In the genomic region with DNA sequence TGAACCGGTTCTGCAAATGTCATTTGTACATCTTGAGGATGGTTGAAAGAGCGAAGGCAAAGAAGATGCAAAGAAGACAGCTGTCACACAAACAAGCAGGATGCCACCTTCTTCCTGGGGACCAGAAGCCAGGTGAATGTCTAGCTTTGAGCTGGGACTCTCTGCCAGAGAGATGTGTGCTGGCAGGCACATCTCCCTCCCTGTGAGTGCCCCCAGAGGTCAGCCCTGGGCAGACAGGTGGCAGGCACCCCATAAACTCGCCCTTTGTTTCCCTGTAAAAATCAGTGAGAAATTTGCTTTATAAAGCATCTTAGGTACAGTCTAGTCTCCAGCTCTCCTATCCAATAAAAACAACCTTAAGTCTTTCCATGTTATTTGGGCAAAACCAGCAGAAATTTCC, we compare ENCODE assay signal across 25 cellular contexts. TPM values are rescaled to one million over a fixed set of nuclear protein-coding genes. Genes with fewer than 3 reads are reported as not detected.
"Had no signal": no experiment of that assay in that cellular context is flagged by ENCODE, and none has a peak within 500 bp of the region (broad histone marks: within the 10 kb centered on the region; RNA-seq: fewer than 3 reads in every experiment).

No MANE protein-coding gene starts in this region.

- H3K27ac ChIP-seq: RWPE1, SJCRH30 had no signal

- ATAC-seq: Panc1, PC-3, SK-N-SH treated with all-trans-retinoic acid at 6 μM for 48 hours had no signal

- H3K4me1 ChIP-seq: SJCRH30 had no signal

- H3K9me3 ChIP-seq: SJCRH30 had no signal

- DNase-seq: KBM-7; MV-4-11; NCI-H1048; NCI-H1105; NCI-H1436 treated with DMSO at 0.1 percent for 48 hours; NCI-H1694; NCI-H187 treated with DMSO at 0.1 percent for 48 hours; NCI-H2029 treated with DMSO at 0.1 percent for 48 hours; NCI-H2107; NCI-H2227 treated with DMSO at 0.1 percent for 48 hours; NCI-H524; NCI-H526 treated with DMSO at 0.1 percent for 48 hours; NCI-H748 treated with DMSO at 0.1 percent for 48 hours; NK-92 treated with Interleukin-12 subunit alpha and Interleukin-12 subunit beta, amount 100 ng/mL, for 24 hours; PC-3; SHP77 treated with DMSO at 0.1 percent for 48 hours; SJCRH30; T-helper 1 cell had no signal

- H3K27me3 ChIP-seq: SJCRH30 had no signal

- H3K36me3 ChIP-seq: SJCRH30 had no signal

- H3K4me3 ChIP-seq: SJCRH30 had no signal

RNA-seq across cellular contexts. Expression of gene TCERG1L, which starts 2.6 kb away (rescaled TPM):
- total RNA-seq: HT-29, LHCN-M2, MCF 10A, OCI-LY7, PC-3, SJCRH30 had no signal
